In genomic region chrX:13658602-13659001, GRCh38 we compare ENCODE assay signal across 8 cellular contexts. TPM values are rescaled to one million over a fixed set of nuclear protein-coding genes. Genes with fewer than 3 reads are reported as not detected.
DNase-seq lines count a peak whose midpoint lies in the region; ATAC-seq and TF ChIP-seq lines count a peak whose summit lies in the region.

No MANE protein-coding gene starts in this region.

- H3K79me2 ChIP-seq in ACC112 (ENCODE audit: control insufficient read depth, insufficient read depth, low read length, unreplicated experiment) = no peaks in the 10 kb centered on the region

- H3K27me3 ChIP-seq in ACC112 (ENCODE audit: insufficient read depth, low read length) (no peaks in the 10 kb centered on the region), iPS-20b (ENCODE audit: insufficient read depth, low read length) (no peaks in the 10 kb centered on the region)

- peak overlapping the region; percentile 59; the same call in 1 of the 2 replicates for H3K9ac ChIP-seq in iPS-20b (ENCODE audit: low read depth, low read length)

- peaks cover 21% of the 10 kb centered on the region for H3K4me1 Mint-ChIP-seq in stimulated activated effector memory CD8-positive, alpha-beta T cell treated with anti-CD3 and anti-CD28 coated beads, Interleukin-12 subunit alpha, Interleukin-12 subunit beta, amount 100 ng/mL, for 72 hours

- peaks cover 22% of the 10 kb centered on the region for H3K36me3 Mint-ChIP-seq in stimulated activated effector memory CD8-positive, alpha-beta T cell treated with anti-CD3 and anti-CD28 coated beads, Interleukin-12 subunit alpha, Interleukin-12 subunit beta, amount 100 ng/mL, for 72 hours

- peak overlapping the region; percentile 59 for H3K4me3 ChIP-seq in ACC112 (ENCODE audit: low read depth, low read length)
- H3K4me3 ChIP-seq in iPS-20b (ENCODE audit: low read length) = no peak overlapping the region

- H3K4me3 Mint-ChIP-seq in stimulated activated effector memory CD8-positive, alpha-beta T cell treated with anti-CD3 and anti-CD28 coated beads, Interleukin-12 subunit alpha, Interleukin-12 subunit beta, amount 100 ng/mL, for 72 hours = peak overlapping the region; percentile 11

- no peaks in the 10 kb centered on the region for H3K9me3 Mint-ChIP-seq in stimulated activated effector memory CD8-positive, alpha-beta T cell treated with anti-CD3 and anti-CD28 coated beads, Interleukin-12 subunit alpha, Interleukin-12 subunit beta, amount 100 ng/mL, for 72 hours

- intact Hi-C loops in posterior vena cava (cut with DNase I) = loop anchor here in 1 of 2 donors (5.0 kb wide), 2 partner anchors 74 to 374 kb away; partner anchors contain the start of genes OFD1 and TRAPPC2

- H3K9me3 ChIP-seq in iPS-20b (ENCODE audit: insufficient read depth, low read depth, low read length) = no peaks in the 10 kb centered on the region

- H3K4me1 ChIP-seq in ACC112 (ENCODE audit: control insufficient read depth, insufficient read depth, low read length, unreplicated experiment) (peaks cover 35% of the 10 kb centered on the region), iPS-20b (ENCODE audit: insufficient read depth, low read length) (peaks cover 4% of the 10 kb centered on the region; the same call in 1 of the 2 replicates)

- DNase-seq in GM10266 (ENCODE audit: extremely low spot score) = peak; percentile 4
- peak; percentile 62 for DNase-seq in NCI-H2227 (lab: John Stamatoyannopoulos, UW; ENCODE audit: unreplicated experiment)
- peak; percentile 65 for DNase-seq in astrocyte of the hippocampus (ENCODE audit: low read depth, low spot score)
- no peak for DNase-seq in stimulated activated effector memory CD8-positive, alpha-beta T cell treated with anti-CD3 and anti-CD28 coated beads, Interleukin-12 subunit alpha, Interleukin-12 subunit beta, amount 100 ng/mL, for 72 hours (ENCODE audit: low spot score in 2 of 2)
- no peak for DNase-seq in posterior vena cava (ENCODE audit: low spot score)

- H3K36me3 ChIP-seq in ACC112 (ENCODE audit: insufficient read depth, low read length) (no peaks in the 10 kb centered on the region), iPS-20b (ENCODE audit: insufficient read depth, low read depth, low read length) (peaks cover 16% of the 10 kb centered on the region; the same call in 1 of the 2 replicates)

- no peak overlapping the region for H3K27ac Mint-ChIP-seq in stimulated activated effector memory CD8-positive, alpha-beta T cell treated with anti-CD3 and anti-CD28 coated beads, Interleukin-12 subunit alpha, Interleukin-12 subunit beta, amount 100 ng/mL, for 72 hours

- no peak for ATAC-seq in stimulated activated effector memory CD8-positive, alpha-beta T cell treated with anti-CD3 and anti-CD28 coated beads, Interleukin-12 subunit alpha, Interleukin-12 subunit beta, amount 100 ng/mL, for 72 hours
- no peak for ATAC-seq in HG02852 (IDR thresholded peaks at IDR 0.05; ENCODE audit: unreplicated experiment)

- H3K27ac ChIP-seq in ACC112 (ENCODE audit: low read depth, low read length) (peak overlapping the region; percentile 90), iPS-20b (ENCODE audit: low read length) (no peak overlapping the region)

- peak; percentile 50 for TF ChIP-seq CTCF in GM10266 (IDR thresholded peaks at IDR 0.05; ENCODE audit: control insufficient read depth, insufficient read depth, low read depth, missing control alignments)

- H2AFZ ChIP-seq in ACC112 (ENCODE audit: low read length, unreplicated experiment) = peak overlapping the region; percentile 57

RNA-seq across cellular contexts. Expression of gene TCEANC, which starts 5.7 kb away (rescaled TPM):
- 1 to 10 TPM; 3.3 to 3.8 TPM for total RNA-seq in posterior vena cava

RNA-seq across cellular contexts. Expression of gene RAB9A, which starts 30.3 kb away (rescaled TPM):
- total RNA-seq in posterior vena cava = 10 to 100 TPM; 16.2 to 19.0 TPM

Comparison
In these comparisons a context has a peak if more than half of its experiments do, and no peak if none do; other contexts are left out.
1. DNase-seq: peak in GM10266 (single experiment), NCI-H2227 (single experiment) and astrocyte of the hippocampus (single experiment); none in stimulated activated effector memory CD8-positive, alpha-beta T cell treated with anti-CD3 and anti-CD28 coated beads, Interleukin-12 subunit alpha, Interleukin-12 subunit beta, amount 100 ng/mL, for 72 hours (0 of 2) and posterior vena cava (single experiment).